Comparison of ENCODE assay signal across 33 cellular contexts in genomic region chr11:119560961-119561360, GRCh38.
A peak's percentile ranks its signal among the peaks of the same experiment; 100 is the strongest.
DNase-seq lines count a peak whose midpoint lies in the region; ATAC-seq and TF ChIP-seq lines count a peak whose summit lies in the region.
"Had no signal": no experiment of that assay in that cellular context is flagged by ENCODE, and none has a peak within 500 bp of the region (broad histone marks: within the 10 kb centered on the region; RNA-seq: fewer than 3 reads in every experiment).

No MANE protein-coding gene starts in this region.

- no peak overlapping the region for H3K9ac ChIP-seq in endodermal cell (ENCODE audit: extremely low read depth, low read length, poor library complexity, severe bottlenecking)
- H3K9ac ChIP-seq: BLaER1; BLaER1 treated with 17β-estradiol and CSF1 and Interleukin-3, amounts not matched to agents 10 nM and 100 nM had no signal

- WGBS in endodermal cell (ENCODE audit: insufficient coverage in 1 of 2, insufficient read length in 1 of 2), 2 experiments, result 90% methylated on average over 4 of the region's 4 CpGs; no CpG with 5 or more reads in 1 of the 2 experiments

- no peak overlapping the region for H3K4me3 ChIP-seq in endodermal cell (ENCODE audit: low read length)
- H3K4me3 ChIP-seq: A549; BLaER1; BLaER1 treated with 17β-estradiol and CSF1 and Interleukin-3, amounts not matched to agents 10 nM and 100 nM had no signal

- TF ChIP-seq CTCF in endodermal cell (conservative IDR thresholded peaks at IDR 0.05) (no peak), osteocyte (IDR thresholded peaks at IDR 0.05) (no peak), type B pancreatic cell (conservative IDR thresholded peaks at IDR 0.05) (no peak)

- no peaks in the 10 kb centered on the region for H3K36me3 ChIP-seq in endodermal cell (ENCODE audit: control insufficient read depth, insufficient read depth, low read length)
- H3K36me3 ChIP-seq: BE2C; BLaER1; BLaER1 treated with 17β-estradiol and CSF1 and Interleukin-3, amounts not matched to agents 10 nM and 100 nM had no signal

- no peaks in the 10 kb centered on the region for H3K4me1 ChIP-seq in endodermal cell (ENCODE audit: control insufficient read depth, insufficient read depth, low read length)
- H3K4me1 ChIP-seq: A549; BE2C; BLaER1; BLaER1 treated with 17β-estradiol and CSF1 and Interleukin-3, amounts not matched to agents 10 nM and 100 nM; Caco-2 had no signal

- H3K27me3 ChIP-seq in endodermal cell (ENCODE audit: control insufficient read depth, insufficient read depth, low read length, poor library complexity, severe bottlenecking), result no peaks in the 10 kb centered on the region
- H3K27me3 ChIP-seq: BE2C; BLaER1; BLaER1 treated with 17β-estradiol and CSF1 and Interleukin-3, amounts not matched to agents 10 nM and 100 nM had no signal

- ATAC-seq in left lobe of liver (no peak), GM18868 (IDR thresholded peaks at IDR 0.05; ENCODE audit: unreplicated experiment) (no peak)
- ATAC-seq: A549; CD8-positive, alpha-beta T cell had no signal

- no peaks in the 10 kb centered on the region for H3K4me1 Mint-ChIP-seq in endodermal cell
- H3K4me1 Mint-ChIP-seq in osteocyte (ENCODE audit: unreplicated experiment), result no peaks in the 10 kb centered on the region
- H3K4me1 Mint-ChIP-seq in type B pancreatic cell (ENCODE audit: unreplicated experiment), result no peaks in the 10 kb centered on the region
- H3K4me1 Mint-ChIP-seq: B cell; CD4-positive, alpha-beta memory T cell; CD8-positive, alpha-beta memory T cell had no signal

- no peaks in the 10 kb centered on the region for H3K36me3 Mint-ChIP-seq in endodermal cell (ENCODE audit: low read depth)
- H3K36me3 Mint-ChIP-seq in osteocyte (ENCODE audit: unreplicated experiment), result no peaks in the 10 kb centered on the region
- no peaks in the 10 kb centered on the region for H3K36me3 Mint-ChIP-seq in type B pancreatic cell
- H3K36me3 Mint-ChIP-seq: CD4-positive, CD25-positive, alpha-beta regulatory T cell; CD8-positive, alpha-beta memory T cell; CD8-positive, alpha-beta T cell had no signal

- H3K27me3 Mint-ChIP-seq in endodermal cell (ENCODE audit: insufficient read depth) (peaks cover 33% of the 10 kb centered on the region), osteocyte (ENCODE audit: unreplicated experiment) (peaks cover 54% of the 10 kb centered on the region), type B pancreatic cell (peaks cover 24% of the 10 kb centered on the region)

- DNase-seq in endodermal cell (peak; percentile 27), osteocyte (ENCODE audit: extremely low spot score, unreplicated experiment) (peak; percentile 75), type B pancreatic cell (ENCODE audit: extremely low spot score, unreplicated experiment) (peak; percentile 53), left lobe of liver (ENCODE audit: low spot score) (no peak), NCI-H146 treated with DMSO at 0.1 percent for 48 hours (lab: John Stamatoyannopoulos, UW; ENCODE audit: unreplicated experiment) (no peak)
- DNase-seq: 8988T; ACHN; AML-193; BE2C; C1 segment of cervical spinal cord; Caco-2; Calu3; CD4-positive, alpha-beta memory T cell; CD4-positive, alpha-beta T cell; CD4-positive, CD25-positive, alpha-beta regulatory T cell; CD8-positive, alpha-beta memory T cell; CD8-positive, alpha-beta T cell; COR-L47; DMS 273 treated with DMSO at 0.1 percent for 48 hours; DMS153; DMS53; DMS79; DMS79 treated with DMSO at 0.1 percent for 48 hours; DND-41; EL had no signal

- H3K9me3 ChIP-seq in endodermal cell (ENCODE audit: control insufficient read depth, low read length), result no peaks in the 10 kb centered on the region
- H3K9me3 ChIP-seq: A549, BE2C had no signal

- H3K27ac ChIP-seq in endodermal cell (ENCODE audit: low read depth, low read length), result no peak overlapping the region
- H3K27ac ChIP-seq: 22Rv1; A549; BLaER1; BLaER1 treated with 17β-estradiol and CSF1 and Interleukin-3, amounts not matched to agents 10 nM and 100 nM; C4-2B had no signal

- no peak overlapping the region for H3K27ac Mint-ChIP-seq in endodermal cell
- no peak overlapping the region for H3K27ac Mint-ChIP-seq in osteocyte (ENCODE audit: unreplicated experiment)
- H3K27ac Mint-ChIP-seq in type B pancreatic cell, result no peak overlapping the region
- H3K27ac Mint-ChIP-seq: B cell; CD14-positive monocyte; CD4-positive, alpha-beta memory T cell; CD4-positive, alpha-beta T cell; CD4-positive, CD25-positive, alpha-beta regulatory T cell; CD8-positive, alpha-beta memory T cell; CD8-positive, alpha-beta T cell had no signal

- H3K4me3 Mint-ChIP-seq in endodermal cell (no peak overlapping the region), osteocyte (ENCODE audit: unreplicated experiment) (no peak overlapping the region), type B pancreatic cell (no peak overlapping the region)
- H3K4me3 Mint-ChIP-seq: B cell; CD14-positive monocyte; CD4-positive, alpha-beta memory T cell; CD4-positive, alpha-beta T cell; CD4-positive, CD25-positive, alpha-beta regulatory T cell; CD8-positive, alpha-beta memory T cell; CD8-positive, alpha-beta T cell had no signal

- peaks cover 16% of the 10 kb centered on the region for H3K9me3 Mint-ChIP-seq in endodermal cell
- H3K9me3 Mint-ChIP-seq in osteocyte (ENCODE audit: unreplicated experiment), result peaks cover 18% of the 10 kb centered on the region
- H3K9me3 Mint-ChIP-seq in type B pancreatic cell, result peaks cover 4% of the 10 kb centered on the region

Comparison
In these comparisons a context has a peak if more than half of its experiments do, and no peak if none do; other contexts are left out.
1. DNase-seq: peak in endodermal cell (single experiment), osteocyte (single experiment) and type B pancreatic cell (single experiment); none in left lobe of liver (single experiment) and NCI-H146 treated with DMSO at 0.1 percent for 48 hours (single experiment).